In the genomic region with DNA sequence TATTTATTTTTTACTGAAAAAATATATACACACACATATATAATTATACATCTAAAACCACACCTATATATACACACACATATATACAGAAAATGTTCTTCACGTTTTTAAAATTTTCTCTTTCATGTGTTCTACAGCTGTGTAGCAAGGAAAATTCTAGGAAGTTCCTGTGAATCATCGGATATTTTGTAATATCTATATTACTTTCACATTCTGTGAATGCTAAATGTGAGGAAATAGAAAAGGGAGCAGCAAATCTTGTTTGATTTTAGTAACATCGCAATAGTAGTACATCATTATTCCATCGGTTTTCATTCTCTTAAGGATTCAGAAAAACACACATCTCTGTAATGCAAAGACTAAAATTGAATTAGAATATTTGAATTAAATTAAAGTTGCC, we compare ENCODE assay signal across 19 cellular contexts.
"Had no signal": no experiment of that assay in that cellular context is flagged by ENCODE, and none has a peak within 500 bp of the region (broad histone marks: within the 10 kb centered on the region; RNA-seq: fewer than 3 reads in every experiment).

No MANE protein-coding gene starts in this region.

- H3K4me1 ChIP-seq: left lung, pancreas, sigmoid colon, spleen had no signal

- ATAC-seq: left lung; naive thymus-derived CD8-positive, alpha-beta T cell; pancreas; stimulated activated effector memory CD8-positive, alpha-beta T cell treated with anti-CD3 and anti-CD28 coated beads, Interleukin-12 subunit alpha, Interleukin-12 subunit beta, amount 100 ng/mL, for 72 hours; WTC11 had no signal

- H3K36me3 Mint-ChIP-seq: activated naive CD4-positive, alpha-beta T cell treated with anti-CD3 and anti-CD28 coated beads, Interleukin-2, amount 50 U/mL, for 24 hours; naive thymus-derived CD8-positive, alpha-beta T cell; stimulated activated effector memory CD8-positive, alpha-beta T cell treated with anti-CD3 and anti-CD28 coated beads, Interleukin-12 subunit alpha, Interleukin-12 subunit beta, amount 100 ng/mL, for 72 hours had no signal

- H3K4me3 ChIP-seq: hepatocyte, left lung, pancreas, sigmoid colon, spleen, thoracic aorta had no signal

- H3K36me3 ChIP-seq: pancreas, sigmoid colon, spleen, thoracic aorta had no signal

- H2AFZ ChIP-seq: hepatocyte had no signal

- H3K9me3 Mint-ChIP-seq: activated naive CD4-positive, alpha-beta T cell treated with anti-CD3 and anti-CD28 coated beads, Interleukin-2, amount 50 U/mL, for 24 hours; central memory CD8-positive, alpha-beta T cell; naive thymus-derived CD8-positive, alpha-beta T cell; stimulated activated effector memory CD8-positive, alpha-beta T cell treated with anti-CD3 and anti-CD28 coated beads, Interleukin-12 subunit alpha, Interleukin-12 subunit beta, amount 100 ng/mL, for 72 hours had no signal

- H3K4me2 ChIP-seq: hepatocyte had no signal

- DNase-seq: activated CD4-positive, alpha-beta memory T cell treated with anti-CD3 and anti-CD28 coated beads, Interleukin-2, amount 10 ng/mL, durations not matched to agents 7 days and 5 days; activated CD4-positive, alpha-beta T cell treated with anti-CD3 and anti-CD28 coated beads for 4 hours; activated effector memory CD4-positive, alpha-beta T cell treated with anti-CD3 and anti-CD28 coated beads, Interleukin-2, amount 50 U/mL, for 16 hours; activated T-cell treated with anti-CD3 and anti-CD28 coated beads, Interleukin-2, amount 50 U/mL, for 48 hours; amniotic stem cell; cortex of kidney; effector CD4-positive, alpha-beta T cell; kidney; naive thymus-derived CD8-positive, alpha-beta T cell; pancreas; sigmoid colon; spleen had no signal

- H3K4me1 Mint-ChIP-seq: activated CD4-positive, alpha-beta memory T cell treated with anti-CD3 and anti-CD28 coated beads, Interleukin-2, amount 10 ng/mL, durations not matched to agents 7 days and 5 days; activated naive CD4-positive, alpha-beta T cell treated with anti-CD3 and anti-CD28 coated beads, Interleukin-2, amount 50 U/mL, for 24 hours; central memory CD8-positive, alpha-beta T cell; naive thymus-derived CD8-positive, alpha-beta T cell; stimulated activated effector memory CD8-positive, alpha-beta T cell treated with anti-CD3 and anti-CD28 coated beads, Interleukin-12 subunit alpha, Interleukin-12 subunit beta, amount 100 ng/mL, for 72 hours had no signal

- H3K9me3 ChIP-seq: left lung, pancreas, sigmoid colon, spleen, thoracic aorta had no signal

- H3K27me3 Mint-ChIP-seq: activated CD4-positive, alpha-beta memory T cell treated with anti-CD3 and anti-CD28 coated beads, Interleukin-2, amount 10 ng/mL, durations not matched to agents 7 days and 5 days; central memory CD8-positive, alpha-beta T cell had no signal

- H3K27ac ChIP-seq: hepatocyte, left lung, pancreas, sigmoid colon, spleen, thoracic aorta had no signal

- H3K4me3 Mint-ChIP-seq: activated CD4-positive, alpha-beta memory T cell treated with anti-CD3 and anti-CD28 coated beads, Interleukin-2, amount 10 ng/mL, durations not matched to agents 7 days and 5 days; activated naive CD4-positive, alpha-beta T cell treated with anti-CD3 and anti-CD28 coated beads, Interleukin-2, amount 50 U/mL, for 24 hours; central memory CD8-positive, alpha-beta T cell; naive thymus-derived CD8-positive, alpha-beta T cell; stimulated activated effector memory CD8-positive, alpha-beta T cell treated with anti-CD3 and anti-CD28 coated beads, Interleukin-12 subunit alpha, Interleukin-12 subunit beta, amount 100 ng/mL, for 72 hours; WTC11 had no signal

- H3K27me3 ChIP-seq: hepatocyte, left lung, pancreas, sigmoid colon, spleen had no signal

- H3K27ac Mint-ChIP-seq: activated CD4-positive, alpha-beta memory T cell treated with anti-CD3 and anti-CD28 coated beads, Interleukin-2, amount 10 ng/mL, durations not matched to agents 7 days and 5 days; activated naive CD4-positive, alpha-beta T cell treated with anti-CD3 and anti-CD28 coated beads, Interleukin-2, amount 50 U/mL, for 24 hours; naive thymus-derived CD8-positive, alpha-beta T cell; stimulated activated effector memory CD8-positive, alpha-beta T cell treated with anti-CD3 and anti-CD28 coated beads, Interleukin-12 subunit alpha, Interleukin-12 subunit beta, amount 100 ng/mL, for 72 hours; WTC11 had no signal
